Comparison of ENCODE assay signal across 23 cellular contexts in genomic region chr14:53409974-53410373, GRCh38.
DNase-seq lines count a peak whose midpoint lies in the region; ATAC-seq, FAIRE-seq and TF ChIP-seq lines count a peak whose summit lies in the region.
"Had no signal": no experiment of that assay in that cellular context is flagged by ENCODE, and none has a peak within 500 bp of the region (broad histone marks: within the 10 kb centered on the region; RNA-seq: fewer than 3 reads in every experiment).

No MANE protein-coding gene starts in this region.

- H3K4me3 Mint-ChIP-seq in HFFc6: peak overlapping the region; percentile 46; the same call in 1 of the 2 replicates
- H3K4me3 Mint-ChIP-seq: activated B cell treated with CpG ODN at 0.5 μM for 24 hours; activated naive CD4-positive, alpha-beta T cell treated with anti-CD3 and anti-CD28 coated beads, Interleukin-2, amount 10 ng/mL, durations not matched to agents 7 days and 5 days; CD4-positive, CD25-positive, alpha-beta regulatory T cell; neural progenitor cell had no signal

- peak overlapping the region; percentile 89 for H3K27ac Mint-ChIP-seq in HFFc6
- H3K27ac Mint-ChIP-seq: activated B cell treated with CpG ODN at 0.5 μM for 24 hours; activated naive CD4-positive, alpha-beta T cell treated with anti-CD3 and anti-CD28 coated beads, Interleukin-2, amount 10 ng/mL, durations not matched to agents 7 days and 5 days; neural progenitor cell had no signal

- H3K9me3 Mint-ChIP-seq in HFFc6: no peaks in the 10 kb centered on the region
- H3K9me3 Mint-ChIP-seq: activated B cell treated with CpG ODN at 0.5 μM for 24 hours; activated naive CD4-positive, alpha-beta T cell treated with anti-CD3 and anti-CD28 coated beads, Interleukin-2, amount 10 ng/mL, durations not matched to agents 7 days and 5 days; neural progenitor cell had no signal

- TF ChIP-seq CTCF in HFFc6 (IDR thresholded peaks at IDR 0.05): no peak
- TF ChIP-seq CTCF in bronchial epithelial cell (IDR thresholded peaks at IDR 0.05; ENCODE audit: insufficient read depth, low read length, severe bottlenecking): no peak

- FAIRE-seq in bronchial epithelial cell (lab: Jason Lieb, UNC): no peak
- FAIRE-seq: frontal cortex had no signal

- no peak overlapping the region for H3K4me3 ChIP-seq in bronchial epithelial cell (ENCODE audit: low read depth, low read length)
- H3K4me3 ChIP-seq: colonic mucosa, neural progenitor cell, prostate gland, spleen had no signal

- ATAC-seq in GM19455 (IDR thresholded peaks at IDR 0.05; ENCODE audit: unreplicated experiment) (no peak), HG02759 (IDR thresholded peaks at IDR 0.05; ENCODE audit: unreplicated experiment) (no peak), SK-N-SH treated with all-trans-retinoic acid at 6 μM for 48 hours (no peak)
- ATAC-seq: PC-3 had no signal

- no peaks in the 10 kb centered on the region for H3K36me3 ChIP-seq in bronchial epithelial cell (ENCODE audit: control insufficient read depth, insufficient read depth, low read length)
- H3K36me3 ChIP-seq: colonic mucosa, neural progenitor cell, prostate gland, spleen had no signal

- no peaks in the 10 kb centered on the region for H3K27me3 ChIP-seq in bronchial epithelial cell (ENCODE audit: control insufficient read depth, insufficient read depth, low read length)
- H3K27me3 ChIP-seq: colonic mucosa, neural progenitor cell, spleen had no signal

- H3K4me1 Mint-ChIP-seq in HFFc6 (ENCODE audit: low read depth): peaks cover 26% of the 10 kb centered on the region
- H3K4me1 Mint-ChIP-seq: activated B cell treated with CpG ODN at 0.5 μM for 24 hours; activated naive CD4-positive, alpha-beta T cell treated with anti-CD3 and anti-CD28 coated beads, Interleukin-2, amount 10 ng/mL, durations not matched to agents 7 days and 5 days; CD4-positive, CD25-positive, alpha-beta regulatory T cell; neural progenitor cell had no signal

- no peaks in the 10 kb centered on the region for H3K36me3 Mint-ChIP-seq in HFFc6 (ENCODE audit: low read depth)
- H3K36me3 Mint-ChIP-seq: activated naive CD4-positive, alpha-beta T cell treated with anti-CD3 and anti-CD28 coated beads, Interleukin-2, amount 10 ng/mL, durations not matched to agents 7 days and 5 days; CD4-positive, CD25-positive, alpha-beta regulatory T cell; neural progenitor cell had no signal

- DNase-seq in AG08396 (ENCODE audit: low spot score) (peak; percentile 44), HFFc6 (peak; percentile 70), bronchial epithelial cell (ENCODE audit: low read depth) (peak; percentile 17), iris pigment epithelial cell (ENCODE audit: low read depth) (peak; percentile 42), cerebellar cortex (ENCODE audit: low spot score) (no peak)
- DNase-seq: activated B cell treated with CpG ODN at 0.5 μM for 24 hours; activated CD8-positive, alpha-beta memory T cell treated with anti-CD3 and anti-CD28 coated beads for 24 hours; activated naive CD4-positive, alpha-beta T cell treated with anti-CD3 and anti-CD28 coated beads, Interleukin-2, amount 10 ng/mL, durations not matched to agents 7 days and 5 days; activated T-cell treated with anti-CD3 and anti-CD28 coated beads, Interleukin-2, amount 50 U/mL, for 48 hours; anterior cingulate cortex; CD4-positive, CD25-positive, alpha-beta regulatory T cell; colonic mucosa; NCI-H1694; PC-3; spleen; stimulated activated CD4-positive, alpha-beta T cell treated with anti-CD3 and anti-CD28 coated beads, Interleukin-4, amount 100 ng/mL, for 4 hours; T-helper 2 cell had no signal

- peaks cover 8% of the 10 kb centered on the region for H3K27me3 Mint-ChIP-seq in HFFc6 (ENCODE audit: insufficient read depth)
- H3K27me3 Mint-ChIP-seq: activated B cell treated with CpG ODN at 0.5 μM for 24 hours; activated naive CD4-positive, alpha-beta T cell treated with anti-CD3 and anti-CD28 coated beads, Interleukin-2, amount 10 ng/mL, durations not matched to agents 7 days and 5 days; CD4-positive, CD25-positive, alpha-beta regulatory T cell had no signal

TF ChIP-seq in SK-N-SH treated with all-trans-retinoic acid at 6 μM for 48 hours, 23 proteins besides CTCF, POLR2A, EP300 and RAD21:
- no peak for TF ChIP-seq GLIS3 (CRISPR knock-in tag; IDR thresholded peaks at IDR 0.05)
- no peak for TF ChIP-seq ZNF565 (CRISPR knock-in tag; conservative IDR thresholded peaks at IDR 0.05; ENCODE audit: low read depth)
- no peak for TF ChIP-seq BACH2 (CRISPR knock-in tag; IDR thresholded peaks at IDR 0.05; ENCODE audit: borderline replicate concordance)
- TF ChIP-seq ZFP3 (CRISPR knock-in tag; IDR thresholded peaks at IDR 0.05): no peak
- TF ChIP-seq ARNTL (CRISPR knock-in tag; IDR thresholded peaks at IDR 0.05; ENCODE audit: borderline replicate concordance, low read depth): no peak
- TF ChIP-seq PPARA (CRISPR knock-in tag; IDR thresholded peaks at IDR 0.05; ENCODE audit: borderline replicate concordance): no peak
- TF ChIP-seq, protein P1, sequence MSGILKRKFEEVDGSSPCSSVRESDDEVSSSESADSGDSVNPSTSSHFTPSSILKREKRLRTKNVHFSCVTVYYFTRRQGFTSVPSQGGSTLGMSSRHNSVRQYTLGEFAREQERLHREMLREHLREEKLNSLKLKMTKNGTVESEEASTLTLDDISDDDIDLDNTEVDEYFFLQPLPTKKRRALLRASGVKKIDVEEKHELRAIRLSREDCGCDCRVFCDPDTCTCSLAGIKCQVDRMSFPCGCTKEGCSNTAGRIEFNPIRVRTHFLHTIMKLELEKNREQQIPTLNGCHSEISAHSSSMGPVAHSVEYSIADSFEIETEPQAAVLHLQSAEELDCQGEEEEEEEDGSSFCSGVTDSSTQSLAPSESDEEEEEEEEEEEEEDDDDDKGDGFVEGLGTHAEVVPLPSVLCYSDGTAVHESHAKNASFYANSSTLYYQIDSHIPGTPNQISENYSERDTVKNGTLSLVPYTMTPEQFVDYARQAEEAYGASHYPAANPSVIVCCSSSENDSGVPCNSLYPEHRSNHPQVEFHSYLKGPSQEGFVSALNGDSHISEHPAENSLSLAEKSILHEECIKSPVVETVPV (CRISPR knock-in tag; IDR thresholded peaks at IDR 0.05): no peak
- no peak for TF ChIP-seq PATZ1 (CRISPR knock-in tag; IDR thresholded peaks at IDR 0.05; ENCODE audit: borderline replicate concordance)
- TF ChIP-seq ISL1 (CRISPR knock-in tag; IDR thresholded peaks at IDR 0.05): no peak
- TF ChIP-seq TCF4 (CRISPR knock-in tag; IDR thresholded peaks at IDR 0.05; ENCODE audit: borderline replicate concordance): no peak
